ENCODE assay signal across 21 cellular contexts in genomic region chr2:237120956-237121720, GRCh38. TPM values are rescaled to one million over a fixed set of nuclear protein-coding genes. Genes with fewer than 3 reads are reported as not detected.
A peak's percentile ranks its signal among the peaks of the same experiment; 100 is the strongest.
DNase-seq lines count a peak whose midpoint lies in the region; ATAC-seq, FAIRE-seq and TF ChIP-seq lines count a peak whose summit lies in the region.
"Had no signal": no experiment of that assay in that cellular context is flagged by ENCODE, and none has a peak within 500 bp of the region (broad histone marks: within the 10 kb centered on the region; RNA-seq: fewer than 3 reads in every experiment).

No MANE protein-coding gene starts in this region.

- H3K4me3 ChIP-seq in mammary epithelial cell (replicated peaks in 1 of 3; ENCODE audit: insufficient read depth in 1 of 3, low read depth in 2 of 3, low read length in 3 of 3), result no peak overlapping the region
- H3K4me3 ChIP-seq in breast epithelium, result no peak overlapping the region
- H3K4me3 ChIP-seq in bronchial epithelial cell (ENCODE audit: low read depth, low read length), result no peak overlapping the region
- H3K4me3 ChIP-seq in osteoblast (ENCODE audit: insufficient read depth, low read length), result no peak overlapping the region
- no peak overlapping the region for H3K4me3 ChIP-seq in vagina
- H3K4me3 ChIP-seq: SJSA1 had no signal

- no peak overlapping the region for H3K4me3 Mint-ChIP-seq in activated T-helper 1 cell treated with anti-CD3 and anti-CD28 coated beads, Interleukin-12 subunit alpha, Interleukin-12 subunit beta, Interleukin-2, Interleukin-4 antibody, amounts not matched to agents 30 ng/mL and 10 ng/mL and 1 ng/mL, durations not matched to agents 14 hours and 24 hours and 36 hours
- H3K4me3 Mint-ChIP-seq: CD4-positive, alpha-beta memory T cell had no signal

- 81% methylated on average over 3 of the region's 3 CpGs for WGBS in mammary epithelial cell (ENCODE audit: low coverage, missing lambda C conversion rate)

- intact Hi-C loops in mammary epithelial cell (cut with micrococcal nuclease) (no loop called here), breast epithelium (cut with DNase I; ENCODE audit: low total_unique reads) (no loop called here), vagina (cut with DNase I) (loop anchor here (10.0 kb wide), 1 partner anchor 454 kb away; no protein-coding TSS in a partner anchor)
- intact Hi-C loops in activated T-helper 1 cell treated with anti-CD3 and anti-CD28 coated beads, Interleukin-12 subunit alpha, Interleukin-12 subunit beta, Interleukin-2, Interleukin-4 antibody, amounts not matched to agents 30 ng/mL and 10 ng/mL and 1 ng/mL, durations not matched to agents 14 hours and 24 hours and 36 hours (cut with micrococcal nuclease), result no loop called here

- H3K36me3 Mint-ChIP-seq in activated T-helper 1 cell treated with anti-CD3 and anti-CD28 coated beads, Interleukin-12 subunit alpha, Interleukin-12 subunit beta, Interleukin-2, Interleukin-4 antibody, amounts not matched to agents 30 ng/mL and 10 ng/mL and 1 ng/mL, durations not matched to agents 14 hours and 24 hours and 36 hours (ENCODE audit: low read depth), result no peaks in the 10 kb centered on the region
- H3K36me3 Mint-ChIP-seq: CD4-positive, alpha-beta memory T cell had no signal

- H3K36me3 ChIP-seq in mammary epithelial cell (ENCODE audit: insufficient read depth, low read length), result no peaks in the 10 kb centered on the region
- no peaks in the 10 kb centered on the region for H3K36me3 ChIP-seq in breast epithelium
- no peaks in the 10 kb centered on the region for H3K36me3 ChIP-seq in bronchial epithelial cell (ENCODE audit: control insufficient read depth, insufficient read depth, low read length)
- no peaks in the 10 kb centered on the region for H3K36me3 ChIP-seq in osteoblast (ENCODE audit: insufficient read depth, low read length)
- H3K36me3 ChIP-seq in vagina, result no peaks in the 10 kb centered on the region
- H3K36me3 ChIP-seq: SJSA1 had no signal

- H3K4me1 ChIP-seq in mammary epithelial cell (ENCODE audit: insufficient read depth, low read length) (peaks cover 30% of the 10 kb centered on the region), breast epithelium (no peaks in the 10 kb centered on the region), osteoblast (ENCODE audit: insufficient read depth, low read length) (no peaks in the 10 kb centered on the region), vagina (peaks cover 15% of the 10 kb centered on the region)

- H3K27ac ChIP-seq in mammary epithelial cell (ENCODE audit: insufficient read depth, low read depth, low read length), result no peak overlapping the region
- peak overlapping the region in 1 of 2 donors; percentile 76 for H3K27ac ChIP-seq in breast epithelium
- no peak overlapping the region for H3K27ac ChIP-seq in osteoblast (ENCODE audit: low read depth, low read length)
- peak overlapping the region; percentile 73 for H3K27ac ChIP-seq in vagina
- H3K27ac ChIP-seq: 22Rv1, SJSA1 had no signal

- TF ChIP-seq POLR2A in breast epithelium (IDR thresholded peaks at IDR 0.05), result no peak
- no peak for TF ChIP-seq POLR2A in vagina (IDR thresholded peaks at IDR 0.05)

- dilution Hi-C loops in mammary epithelial cell (cut with HindIII; ENCODE audit: low sequenced_read_pairs), result no loop called here

- H3K27me3 Mint-ChIP-seq in activated T-helper 1 cell treated with anti-CD3 and anti-CD28 coated beads, Interleukin-12 subunit alpha, Interleukin-12 subunit beta, Interleukin-2, Interleukin-4 antibody, amounts not matched to agents 30 ng/mL and 10 ng/mL and 1 ng/mL, durations not matched to agents 14 hours and 24 hours and 36 hours (ENCODE audit: insufficient read depth), result peaks cover 4% of the 10 kb centered on the region
- H3K27me3 Mint-ChIP-seq: CD4-positive, alpha-beta memory T cell had no signal

- no peak for ATAC-seq in GM21717 (IDR thresholded peaks at IDR 0.05; ENCODE audit: unreplicated experiment)
- ATAC-seq: PC-3 had no signal

- H3K4me1 Mint-ChIP-seq in activated T-helper 1 cell treated with anti-CD3 and anti-CD28 coated beads, Interleukin-12 subunit alpha, Interleukin-12 subunit beta, Interleukin-2, Interleukin-4 antibody, amounts not matched to agents 30 ng/mL and 10 ng/mL and 1 ng/mL, durations not matched to agents 14 hours and 24 hours and 36 hours (ENCODE audit: low read depth), result no peaks in the 10 kb centered on the region
- H3K4me1 Mint-ChIP-seq: CD4-positive, alpha-beta memory T cell had no signal

- no peak for DNase-seq in mammary epithelial cell
- DNase-seq in breast epithelium (ENCODE audit: low spot score in 2 of 2), result no peak
- no peak for DNase-seq in bronchial epithelial cell (ENCODE audit: low read depth)
- no peak for DNase-seq in osteoblast (ENCODE audit: insufficient read length, low spot score, missing footprints)
- no peak for DNase-seq in vagina (ENCODE audit: extremely low spot score in 2 of 2)
- DNase-seq in activated T-helper 1 cell treated with anti-CD3 and anti-CD28 coated beads, Interleukin-12 subunit alpha, Interleukin-12 subunit beta, Interleukin-2, Interleukin-4 antibody, amounts not matched to agents 30 ng/mL and 10 ng/mL and 1 ng/mL, durations not matched to agents 14 hours and 24 hours and 36 hours (ENCODE audit: low spot score), result no peak
- DNase-seq in CD1c-positive myeloid dendritic cell (ENCODE audit: extremely low spot score), result no peak
- DNase-seq: Calu3; CD4-positive, alpha-beta memory T cell; EL; KBM-7; NCI-H1417; NCI-H187; NCI-H226; NCI-H524; PC-3 had no signal

- BruUV-seq in mammary epithelial cell (replicated peaks; lab: Mats Ljungman, UMichigan), result no TSS peak

- H3K79me2 ChIP-seq in mammary epithelial cell (ENCODE audit: insufficient read depth, low read length), result no peaks in the 10 kb centered on the region
- no peaks in the 10 kb centered on the region for H3K79me2 ChIP-seq in osteoblast (ENCODE audit: insufficient read depth, low read length)

- H3K9me3 Mint-ChIP-seq in activated T-helper 1 cell treated with anti-CD3 and anti-CD28 coated beads, Interleukin-12 subunit alpha, Interleukin-12 subunit beta, Interleukin-2, Interleukin-4 antibody, amounts not matched to agents 30 ng/mL and 10 ng/mL and 1 ng/mL, durations not matched to agents 14 hours and 24 hours and 36 hours, result no peaks in the 10 kb centered on the region
- H3K9me3 Mint-ChIP-seq: CD4-positive, alpha-beta memory T cell had no signal

- H4K20me1 ChIP-seq in mammary epithelial cell (ENCODE audit: insufficient read depth, low read length), result no peaks in the 10 kb centered on the region
- H4K20me1 ChIP-seq in osteoblast (ENCODE audit: insufficient read depth, low read length), result no peaks in the 10 kb centered on the region

- H3K27ac Mint-ChIP-seq in activated T-helper 1 cell treated with anti-CD3 and anti-CD28 coated beads, Interleukin-12 subunit alpha, Interleukin-12 subunit beta, Interleukin-2, Interleukin-4 antibody, amounts not matched to agents 30 ng/mL and 10 ng/mL and 1 ng/mL, durations not matched to agents 14 hours and 24 hours and 36 hours, result no peak overlapping the region

- CTCF ChIA-PET in mammary epithelial cell (lab: Charles Lee; ENCODE audit: low non-redundant PET), result no interaction called here

- H3K4me2 ChIP-seq in mammary epithelial cell (ENCODE audit: insufficient read depth, low read depth, low read length) (no peak overlapping the region), osteoblast (ENCODE audit: insufficient read depth, low read length) (no peak overlapping the region)

- TF ChIP-seq CTCF in mammary epithelial cell (conservative IDR thresholded peaks at IDR 0.05 in 1 of 2, IDR thresholded peaks at IDR 0.05 in 1 of 2; ENCODE audit: extremely low read depth in 1 of 2, insufficient read depth in 1 of 2, low read depth in 1 of 2, low read length in 2 of 2) (no peak), breast epithelium (IDR thresholded peaks at IDR 0.05) (no peak), bronchial epithelial cell (IDR thresholded peaks at IDR 0.05; ENCODE audit: insufficient read depth, low read length, severe bottlenecking) (no peak), osteoblast (IDR thresholded peaks at IDR 0.05; ENCODE audit: extremely low read depth, low read depth, low read length) (no peak), vagina (IDR thresholded peaks at IDR 0.05) (no peak)

- H3K27me3 ChIP-seq in mammary epithelial cell (ENCODE audit: insufficient read depth, low read length), result no peaks in the 10 kb centered on the region
- no peaks in the 10 kb centered on the region for H3K27me3 ChIP-seq in breast epithelium
- H3K27me3 ChIP-seq in bronchial epithelial cell (ENCODE audit: control insufficient read depth, insufficient read depth, low read length), result no peaks in the 10 kb centered on the region
- no peaks in the 10 kb centered on the region for H3K27me3 ChIP-seq in osteoblast (ENCODE audit: insufficient read depth, low read length)
- no peaks in the 10 kb centered on the region for H3K27me3 ChIP-seq in vagina
- H3K27me3 ChIP-seq: SJSA1 had no signal

- peak; percentile 83 for FAIRE-seq in bronchial epithelial cell (lab: Jason Lieb, UNC)
- FAIRE-seq: GM12892, GM18507 had no signal

- H3K9me3 ChIP-seq in mammary epithelial cell (replicated peaks; ENCODE audit: insufficient read depth, low read length) (peaks cover 4% of the 10 kb centered on the region), breast epithelium (no peaks in the 10 kb centered on the region), osteoblast (ENCODE audit: low read depth, low read length) (no peaks in the 10 kb centered on the region), vagina (no peaks in the 10 kb centered on the region)
- H3K9me3 ChIP-seq: SJSA1 had no signal

- in situ Hi-C loops in mammary epithelial cell (cut with MboI; ENCODE audit: low sequenced_read_pairs in 2 of 2), result no loop called here

- H3K9ac ChIP-seq in mammary epithelial cell (ENCODE audit: insufficient read depth, low read length), result no peak overlapping the region

- H2AFZ ChIP-seq in mammary epithelial cell (ENCODE audit: low read depth, low read length) (peak overlapping the region; percentile 22), osteoblast (ENCODE audit: low read length) (peak overlapping the region; percentile 10)

RNA-seq across cellular contexts. Expression of gene COPS8, which starts 35.4 kb away (rescaled TPM):
- total RNA-seq in mammary epithelial cell, result 100 to 1,000 TPM; 102 to 111 TPM
- polyA plus RNA-seq in mammary epithelial cell, result 113 TPM
- polyA minus RNA-seq in mammary epithelial cell, result 88.4 TPM
- 100 to 1,000 TPM in 2 of 3 donors, 10 to 100 TPM in 1; 88.8 to 205 (median 103) TPM for total RNA-seq in breast epithelium
- 58.2 and 80.3 TPM in 2 replicates for total RNA-seq in bronchial epithelial cell
- total RNA-seq in osteoblast, result 91.2 and 98.4 TPM in 2 replicates
- 46.9 TPM for total RNA-seq in vagina
- 59.2 and 63.3 TPM in 2 replicates for total RNA-seq in activated T-helper 1 cell treated with anti-CD3 and anti-CD28 coated beads, Interleukin-12 subunit alpha, Interleukin-12 subunit beta, Interleukin-2, Interleukin-4 antibody, amounts not matched to agents 30 ng/mL and 10 ng/mL and 1 ng/mL, durations not matched to agents 14 hours and 24 hours and 36 hours
